In genomic region chr18:13627639-13628038, GRCh38 we compare ENCODE assay signal across 19 cellular contexts.
A peak's percentile ranks its signal among the peaks of the same experiment; 100 is the strongest.
DNase-seq lines count a peak whose midpoint lies in the region; ATAC-seq, FAIRE-seq and TF ChIP-seq lines count a peak whose summit lies in the region.
"Had no signal": no experiment of that assay in that cellular context is flagged by ENCODE, and none has a peak within 500 bp of the region (broad histone marks: within the 10 kb centered on the region; RNA-seq: fewer than 3 reads in every experiment).

No MANE protein-coding gene starts in this region.

- H3K9me3 ChIP-seq in neuronal stem cell (replicated peaks in 1 of 2; ENCODE audit: control insufficient read depth in 2 of 2, insufficient read depth in 1 of 2, low read depth in 1 of 2, low read length in 2 of 2) = peaks cover 5 to 8% of the 10 kb centered on the region in 2 donors
- H3K9me3 ChIP-seq: HAP-1 had no signal

- no peak overlapping the region for H3K4me2 ChIP-seq in neuronal stem cell (ENCODE audit: insufficient read depth, low read length, poor library complexity, severe bottlenecking)

- H4K8ac ChIP-seq in neuronal stem cell (ENCODE audit: low read depth, low read length) = no peak overlapping the region

- no peak overlapping the region for H2BK5ac ChIP-seq in neuronal stem cell (ENCODE audit: low read length)

- no peak overlapping the region for H3K23ac ChIP-seq in neuronal stem cell (ENCODE audit: low read depth, low read length, poor library complexity)

- ATAC-seq in activated CD8-positive, alpha-beta T cell treated with anti-CD3 and anti-CD28 coated beads, Interleukin-2, amount 10 ng/mL, durations not matched to agents 7 days and 5 days = no peak
- no peak for ATAC-seq in activated CD8-positive, alpha-beta T cell treated with anti-CD3 and anti-CD28 coated beads for 36 hours
- ATAC-seq: PC-3 had no signal

- H2AK5ac ChIP-seq in neuronal stem cell (ENCODE audit: low read depth, low read length) = peak overlapping the region; percentile 7

- TF ChIP-seq CTCF in activated CD8-positive, alpha-beta T cell treated with anti-CD3 and anti-CD28 coated beads for 36 hours (IDR thresholded peaks at IDR 0.05) = no peak

- H2AFZ ChIP-seq in neuronal stem cell (ENCODE audit: low read length) = peak overlapping the region; percentile 31
- H2AFZ ChIP-seq: GM23248 had no signal

- no peaks in the 10 kb centered on the region for H3K79me1 ChIP-seq in neuronal stem cell (ENCODE audit: low read depth, low read length)

- no peak overlapping the region for H3K4me3 ChIP-seq in neuronal stem cell (ENCODE audit: low read length in 2 of 2)
- H3K4me3 ChIP-seq: GM23248, HAP-1 had no signal

- H2BK15ac ChIP-seq in neuronal stem cell (ENCODE audit: low read length) = no peak overlapping the region

- H3K9me3 Mint-ChIP-seq in activated CD8-positive, alpha-beta T cell treated with anti-CD3 and anti-CD28 coated beads, Interleukin-2, amount 10 ng/mL, durations not matched to agents 7 days and 5 days (ENCODE audit: insufficient read depth) = no peaks in the 10 kb centered on the region
- H3K9me3 Mint-ChIP-seq in activated CD8-positive, alpha-beta T cell treated with anti-CD3 and anti-CD28 coated beads for 36 hours = no peaks in the 10 kb centered on the region
- H3K9me3 Mint-ChIP-seq: CD4-positive, CD25-positive, alpha-beta regulatory T cell had no signal

- no peak for FAIRE-seq in HTR-8/SVneo (lab: Jason Lieb, UNC)
- FAIRE-seq: GM19239 had no signal

- intact Hi-C loops in activated CD8-positive, alpha-beta T cell treated with anti-CD3 and anti-CD28 coated beads for 36 hours (cut with micrococcal nuclease) = no loop called here

- WGBS in neuronal stem cell (ENCODE audit: extremely low coverage in 2 of 2, insufficient read length in 2 of 2, insufficient replicate concordance in 1 of 2), 2 donors = no CpG with 5 or more reads among the region's 8 CpGs

- no peak overlapping the region for H2BK120ac ChIP-seq in neuronal stem cell (ENCODE audit: low read depth, low read length)

- no peak overlapping the region for H3K14ac ChIP-seq in neuronal stem cell (ENCODE audit: low read length)

- peaks cover 48% of the 10 kb centered on the region for H3K4me1 Mint-ChIP-seq in activated CD8-positive, alpha-beta T cell treated with anti-CD3 and anti-CD28 coated beads, Interleukin-2, amount 10 ng/mL, durations not matched to agents 7 days and 5 days (ENCODE audit: low read depth)
- H3K4me1 Mint-ChIP-seq in activated CD8-positive, alpha-beta T cell treated with anti-CD3 and anti-CD28 coated beads for 36 hours (ENCODE audit: low read depth) = peaks cover 29% of the 10 kb centered on the region

- peaks cover 3 to 8% of the 10 kb centered on the region in 2 donors for H3K4me1 ChIP-seq in neuronal stem cell (ENCODE audit: control insufficient read depth in 2 of 2, insufficient read depth in 1 of 2, low read depth in 1 of 2, low read length in 2 of 2)
- H3K4me1 ChIP-seq: HAP-1 had no signal

- DNase-seq in activated CD8-positive, alpha-beta T cell treated with anti-CD3 and anti-CD28 coated beads, Interleukin-2, amount 10 ng/mL, durations not matched to agents 7 days and 5 days = no peak
- no peak for DNase-seq in activated CD8-positive, alpha-beta T cell treated with anti-CD3 and anti-CD28 coated beads for 36 hours
- DNase-seq in caudate nucleus (lab: John Stamatoyannopoulos, UW) = peak in 1 of 61 donors; percentile 36
- DNase-seq in neuronal stem cell (ENCODE audit: low spot score) = no peak
- DNase-seq in ureter (ENCODE audit: low spot score) = peak; percentile 30
- DNase-seq in HTR-8/SVneo (ENCODE audit: insufficient read length, low spot score) = no peak
- no peak for DNase-seq in SW480 (ENCODE audit: low spot score)
- no peak for DNase-seq in activated CD4-positive, alpha-beta T cell treated with anti-CD3 and anti-CD28 coated beads for 48 hours
- DNase-seq: CD4-positive, CD25-positive, alpha-beta regulatory T cell; COR-L47; GM23248; NCI-H1092 treated with DMSO at 0.1 percent for 48 hours; NCI-H82; PC-3; RPMI8226; SHP77 treated with DMSO at 0.1 percent for 48 hours had no signal

- H4K91ac ChIP-seq in neuronal stem cell (ENCODE audit: low read depth, low read length, poor library complexity) = no peak overlapping the region

- no peak overlapping the region for H3K18ac ChIP-seq in neuronal stem cell (ENCODE audit: low read length)

- no peak overlapping the region for H3K4ac ChIP-seq in neuronal stem cell (ENCODE audit: low read length)

- no peak overlapping the region for H3K9ac ChIP-seq in neuronal stem cell (ENCODE audit: low read depth, low read length, poor library complexity)
- H3K9ac ChIP-seq: GM23248 had no signal

- POLR2A ChIA-PET in activated CD8-positive, alpha-beta T cell treated with anti-CD3 and anti-CD28 coated beads, Interleukin-2, amount 10 ng/mL, durations not matched to agents 7 days and 5 days (lab: Charles Lee) = interaction anchor here (1.2 kb wide), 1 partner anchor 14 kb away, joined by 3 read pairs; no protein-coding TSS in a partner anchor
- POLR2A ChIA-PET in activated CD8-positive, alpha-beta T cell treated with anti-CD3 and anti-CD28 coated beads for 36 hours (lab: Charles Lee) = no interaction called here

- H3K36me3 Mint-ChIP-seq in activated CD8-positive, alpha-beta T cell treated with anti-CD3 and anti-CD28 coated beads, Interleukin-2, amount 10 ng/mL, durations not matched to agents 7 days and 5 days (ENCODE audit: low read depth) = peaks cover 40% of the 10 kb centered on the region
- peaks cover 9% of the 10 kb centered on the region for H3K36me3 Mint-ChIP-seq in activated CD8-positive, alpha-beta T cell treated with anti-CD3 and anti-CD28 coated beads for 36 hours (ENCODE audit: low read depth)

- no peaks in the 10 kb centered on the region for H3K36me3 ChIP-seq in neuronal stem cell (replicated peaks in 1 of 2; ENCODE audit: control insufficient read depth in 2 of 2, insufficient read depth in 2 of 2, low read length in 2 of 2)
- H3K36me3 ChIP-seq: HAP-1 had no signal

- H3K27me3 Mint-ChIP-seq in activated CD8-positive, alpha-beta T cell treated with anti-CD3 and anti-CD28 coated beads, Interleukin-2, amount 10 ng/mL, durations not matched to agents 7 days and 5 days (ENCODE audit: low read depth) = no peaks in the 10 kb centered on the region
- H3K27me3 Mint-ChIP-seq in activated CD8-positive, alpha-beta T cell treated with anti-CD3 and anti-CD28 coated beads for 36 hours = no peaks in the 10 kb centered on the region
- H3K27me3 Mint-ChIP-seq: CD4-positive, CD25-positive, alpha-beta regulatory T cell had no signal

- H3K27ac Mint-ChIP-seq in activated CD8-positive, alpha-beta T cell treated with anti-CD3 and anti-CD28 coated beads, Interleukin-2, amount 10 ng/mL, durations not matched to agents 7 days and 5 days = peak overlapping the region; percentile 30
- no peak overlapping the region for H3K27ac Mint-ChIP-seq in activated CD8-positive, alpha-beta T cell treated with anti-CD3 and anti-CD28 coated beads for 36 hours

- CTCF ChIA-PET in activated CD8-positive, alpha-beta T cell treated with anti-CD3 and anti-CD28 coated beads, Interleukin-2, amount 10 ng/mL, durations not matched to agents 7 days and 5 days (lab: Charles Lee) = interaction anchor here (2.5 to 7.4 kb wide), 2 partner anchors 68 to 411 kb away, joined by 26 to 88 read pairs; no protein-coding TSS in a partner anchor
- CTCF ChIA-PET in activated CD8-positive, alpha-beta T cell treated with anti-CD3 and anti-CD28 coated beads for 36 hours (lab: Charles Lee) = interaction anchor here (1.8 to 5.8 kb wide), 3 partner anchors 69 to 412 kb away, joined by 4 to 81 read pairs (median 19); no protein-coding TSS in a partner anchor

- no peak overlapping the region for H2BK12ac ChIP-seq in neuronal stem cell (ENCODE audit: low read length)

- peaks cover 0 to 50% (median 0%) of the 10 kb centered on the region in 3 experiments for H3K27me3 ChIP-seq in neuronal stem cell (ENCODE audit: control insufficient read depth in 3 of 3, insufficient read depth in 3 of 3, low read depth in 1 of 3, low read length in 3 of 3)

- no peak overlapping the region for H3K4me3 Mint-ChIP-seq in activated CD8-positive, alpha-beta T cell treated with anti-CD3 and anti-CD28 coated beads, Interleukin-2, amount 10 ng/mL, durations not matched to agents 7 days and 5 days
- H3K4me3 Mint-ChIP-seq in activated CD8-positive, alpha-beta T cell treated with anti-CD3 and anti-CD28 coated beads for 36 hours = no peak overlapping the region
- H3K4me3 Mint-ChIP-seq: CD4-positive, CD25-positive, alpha-beta regulatory T cell had no signal

- H3K27ac ChIP-seq in caudate nucleus (ENCODE audit: low read depth, low read length) (peak overlapping the region; percentile 83), neuronal stem cell (replicated peaks; ENCODE audit: low read length) (no peak overlapping the region)
- H3K27ac ChIP-seq: 22Rv1, GM23248 had no signal
